In genomic region chr7:156895024-156895780, GRCh38 we compare ENCODE assay signal across 11 cellular contexts. TPM values are rescaled to one million over a fixed set of nuclear protein-coding genes. Genes with fewer than 3 reads are reported as not detected.
DNase-seq lines count a peak whose midpoint lies in the region; ATAC-seq, FAIRE-seq and TF ChIP-seq lines count a peak whose summit lies in the region.
"Had no signal": no experiment of that assay in that cellular context is flagged by ENCODE, and none has a peak within 500 bp of the region (broad histone marks: within the 10 kb centered on the region; RNA-seq: fewer than 3 reads in every experiment).

No MANE protein-coding gene starts in this region.

- no peaks in the 10 kb centered on the region for H3K36me3 ChIP-seq in naive thymus-derived CD4-positive, alpha-beta T cell (ENCODE audit: control insufficient read depth in 2 of 3, insufficient read depth in 3 of 3, low read length in 3 of 3)
- no peaks in the 10 kb centered on the region for H3K36me3 ChIP-seq in hepatocyte (replicated peaks; ENCODE audit: insufficient read depth, low read depth)

- no peak overlapping the region for H3K4me3 ChIP-seq in naive thymus-derived CD4-positive, alpha-beta T cell (ENCODE audit: low read length)
- H3K4me3 ChIP-seq in hepatocyte: no peak overlapping the region

- H3K9me3 ChIP-seq in naive thymus-derived CD4-positive, alpha-beta T cell (ENCODE audit: control insufficient read depth in 2 of 3, low read length in 3 of 3): no peaks in the 10 kb centered on the region
- no peaks in the 10 kb centered on the region for H3K9me3 ChIP-seq in hepatocyte (ENCODE audit: low read depth)

- H3K4me2 ChIP-seq in hepatocyte: no peak overlapping the region

- H4K20me1 ChIP-seq in hepatocyte (ENCODE audit: insufficient read depth, poor library complexity, severe bottlenecking): peaks cover 10% of the 10 kb centered on the region

- H3K9me3 Mint-ChIP-seq in activated CD4-positive, alpha-beta memory T cell treated with anti-CD3 and anti-CD28 coated beads for 36 hours: no peaks in the 10 kb centered on the region
- no peaks in the 10 kb centered on the region for H3K9me3 Mint-ChIP-seq in naive thymus-derived CD4-positive, alpha-beta T cell

- H3K4me3 Mint-ChIP-seq in activated CD4-positive, alpha-beta memory T cell treated with anti-CD3 and anti-CD28 coated beads for 36 hours: peak overlapping the region; percentile 20
- peak overlapping the region in 7 of 10 donors; percentile 18 to 93 (median 64) for H3K4me3 Mint-ChIP-seq in naive thymus-derived CD4-positive, alpha-beta T cell

- H3K27me3 Mint-ChIP-seq in activated CD4-positive, alpha-beta memory T cell treated with anti-CD3 and anti-CD28 coated beads for 36 hours: no peaks in the 10 kb centered on the region
- H3K27me3 Mint-ChIP-seq in naive thymus-derived CD4-positive, alpha-beta T cell: peaks cover 0 to under 1% (median 0%) of the 10 kb centered on the region in 5 donors

- POLR2A ChIA-PET in activated CD4-positive, alpha-beta memory T cell treated with anti-CD3 and anti-CD28 coated beads for 36 hours (lab: Charles Lee): no interaction called here
- POLR2A ChIA-PET in naive thymus-derived CD4-positive, alpha-beta T cell (lab: Charles Lee): no interaction called here

- no peaks in the 10 kb centered on the region for H3K27me3 ChIP-seq in naive thymus-derived CD4-positive, alpha-beta T cell (ENCODE audit: control insufficient read depth in 2 of 2, insufficient read depth in 2 of 2, low read length in 2 of 2)
- no peaks in the 10 kb centered on the region for H3K27me3 ChIP-seq in hepatocyte

- H3K9me2 ChIP-seq in hepatocyte (replicated peaks; ENCODE audit: insufficient read depth): no peaks in the 10 kb centered on the region

- H3K4me1 Mint-ChIP-seq in activated CD4-positive, alpha-beta memory T cell treated with anti-CD3 and anti-CD28 coated beads for 36 hours (ENCODE audit: low read depth): peaks cover 37% of the 10 kb centered on the region
- peaks cover 11 to 44% (median 31%) of the 10 kb centered on the region in 7 donors for H3K4me1 Mint-ChIP-seq in naive thymus-derived CD4-positive, alpha-beta T cell

- DNase-seq in CD1c-positive myeloid dendritic cell (ENCODE audit: extremely low spot score): peak; percentile 43
- DNase-seq in KBM-7: peak; percentile 95
- DNase-seq in activated CD4-positive, alpha-beta memory T cell treated with anti-CD3 and anti-CD28 coated beads for 36 hours: peak; percentile 32
- no peak for DNase-seq in naive thymus-derived CD4-positive, alpha-beta T cell
- DNase-seq in hepatocyte (ENCODE audit: low spot score): no peak
- no peak for DNase-seq in amygdala (lab: John Stamatoyannopoulos, UW)
- DNase-seq in retina: no peak
- no peak for DNase-seq in GM12891 (ENCODE audit: insufficient read length, low spot score)
- DNase-seq: activated CD4-positive, alpha-beta T cell treated with anti-CD3 and anti-CD28 coated beads for 48 hours; NCI-H1105 treated with DMSO at 0.1 percent for 48 hours had no signal

- ATAC-seq in naive thymus-derived CD4-positive, alpha-beta T cell: no peak

- FAIRE-seq in GM12891 (lab: Jason Lieb, UNC): no peak
- FAIRE-seq: H1 had no signal

- peaks cover 7 to 11% of the 10 kb centered on the region in 2 donors for H3K4me1 ChIP-seq in naive thymus-derived CD4-positive, alpha-beta T cell (ENCODE audit: control insufficient read depth in 2 of 2, insufficient read depth in 2 of 2, low read length in 2 of 2)
- H3K4me1 ChIP-seq in hepatocyte (ENCODE audit: insufficient read depth): peaks cover 8% of the 10 kb centered on the region

- H3K79me2 ChIP-seq in hepatocyte: peaks cover 19% of the 10 kb centered on the region

- TF ChIP-seq CTCF in hepatocyte (IDR thresholded peaks at IDR 0.05; ENCODE audit: poor library complexity): no peak

- no peaks in the 10 kb centered on the region for H3K36me3 Mint-ChIP-seq in activated CD4-positive, alpha-beta memory T cell treated with anti-CD3 and anti-CD28 coated beads for 36 hours
- H3K36me3 Mint-ChIP-seq in naive thymus-derived CD4-positive, alpha-beta T cell: no peaks in the 10 kb centered on the region

- in situ Hi-C loops in KBM-7 (cut with MboI; ENCODE audit: low pct_unique_long_range_greater_than_20kb, low sequenced_read_pairs): no loop called here

- CTCF ChIA-PET in activated CD4-positive, alpha-beta memory T cell treated with anti-CD3 and anti-CD28 coated beads for 36 hours (lab: Charles Lee): no interaction called here
- CTCF ChIA-PET in naive thymus-derived CD4-positive, alpha-beta T cell (lab: Charles Lee): no interaction called here

- no peak overlapping the region for H2AFZ ChIP-seq in hepatocyte

- WGBS in hepatocyte (ENCODE audit: low lambda C conversion rate, missing lambda C conversion rate): 90% methylated on average over 6 of the region's 6 CpGs

- intact Hi-C loops in activated CD4-positive, alpha-beta memory T cell treated with anti-CD3 and anti-CD28 coated beads for 36 hours (cut with micrococcal nuclease): loop anchor here (10.0 kb wide), 1 partner anchor 1890 kb away; the partner anchor contains the start of gene PAXIP1
- intact Hi-C loops in naive thymus-derived CD4-positive, alpha-beta T cell (cut with micrococcal nuclease): loop anchor here (10.0 kb wide), 3 partner anchors 280 to 1810 kb away; partner anchors contain the start of gene NCAPG2 (in 1 of the 2)

- TF ChIP-seq POLR2A in GM12891 (IDR thresholded peaks at IDR 0.05; ENCODE audit: low read depth, low read length): no peak

- H3K27ac Mint-ChIP-seq in activated CD4-positive, alpha-beta memory T cell treated with anti-CD3 and anti-CD28 coated beads for 36 hours: peak overlapping the region; percentile 20
- H3K27ac Mint-ChIP-seq in naive thymus-derived CD4-positive, alpha-beta T cell: peak overlapping the region in 6 of 9 donors; percentile 13 to 60 (median 28)

- no peak overlapping the region for H3K27ac ChIP-seq in naive thymus-derived CD4-positive, alpha-beta T cell (ENCODE audit: low read depth, low read length)
- no peak overlapping the region for H3K27ac ChIP-seq in hepatocyte

TF ChIP-seq in GM12891, 5 proteins besides CTCF, POLR2A, EP300 and RAD21:
- TF ChIP-seq PAX5 (IDR thresholded peaks at IDR 0.05; ENCODE audit: insufficient read depth, low read length, severe bottlenecking): no peak
- no peak for TF ChIP-seq POLR2AphosphoS5 (IDR thresholded peaks at IDR 0.05; ENCODE audit: low read depth, low read length)
- no peak for TF ChIP-seq SPI1 (IDR thresholded peaks at IDR 0.05; ENCODE audit: low read depth, low read length)
- TF ChIP-seq POU2F2 (IDR thresholded peaks at IDR 0.05; ENCODE audit: low read depth, low read length): no peak
- no peak for TF ChIP-seq TAF1 (IDR thresholded peaks at IDR 0.05; ENCODE audit: low read depth, low read length)
TF ChIP-seq in GM12891: peak in this region for 0.

RNA-seq across cellular contexts. Expression of gene LMBR1, which starts 2.2 kb away (rescaled TPM):
- 10 to 100 TPM; 36.6 to 37.8 TPM for total RNA-seq in activated CD4-positive, alpha-beta memory T cell treated with anti-CD3 and anti-CD28 coated beads for 36 hours
- 100 to 1,000 TPM in 1 of 5 experiments, 10 to 100 TPM in 4; 56.0 to 101 (median 69.0) TPM for total RNA-seq in naive thymus-derived CD4-positive, alpha-beta T cell
- 10 to 100 TPM; 34.5 to 49.2 TPM for polyA plus RNA-seq in naive thymus-derived CD4-positive, alpha-beta T cell
- total RNA-seq in hepatocyte: 51.8 and 53.1 TPM in 2 replicates
- polyA plus RNA-seq in hepatocyte: 31.1 and 37.2 TPM in 2 replicates
- polyA plus RNA-seq in GM12891 (2012; ENCODE audit: low read depth, missing spikeins): 10.8 TPM

RNA-seq across cellular contexts. Expression of gene NOM1, which starts 54.3 kb away (rescaled TPM):
- 10 to 100 TPM; 29.2 to 31.3 TPM for total RNA-seq in activated CD4-positive, alpha-beta memory T cell treated with anti-CD3 and anti-CD28 coated beads for 36 hours
- 10 to 100 TPM; 28.1 to 40.7 (median 32.9) TPM for total RNA-seq in naive thymus-derived CD4-positive, alpha-beta T cell
- 1 to 10 TPM; 4.2 to 7.9 TPM for polyA plus RNA-seq in naive thymus-derived CD4-positive, alpha-beta T cell
- total RNA-seq in hepatocyte: 9.7 and 13.1 TPM in 2 replicates
- polyA plus RNA-seq in hepatocyte: 9.0 and 14.0 TPM in 2 replicates
- polyA plus RNA-seq in GM12891 (2012; ENCODE audit: low read depth, missing spikeins): 12.6 TPM

Comparison
In these comparisons a context has a peak if more than half of its experiments do, and no peak if none do; other contexts are left out.
1. DNase-seq: peak in CD1c-positive myeloid dendritic cell (single experiment), KBM-7 (single experiment) and activated CD4-positive, alpha-beta memory T cell treated with anti-CD3 and anti-CD28 coated beads for 36 hours (single experiment); none in naive thymus-derived CD4-positive, alpha-beta T cell (0 of 9), hepatocyte (single experiment), amygdala (0 of 56), retina (single experiment) and GM12891 (single experiment).